Comparison of ENCODE assay signal across 21 cellular contexts in genomic region chr15:71595846-71596553, GRCh38.
DNase-seq lines count a peak whose midpoint lies in the region; ATAC-seq lines count a peak whose summit lies in the region.
"Had no signal": no experiment of that assay in that cellular context is flagged by ENCODE, and none has a peak within 500 bp of the region (broad histone marks: within the 10 kb centered on the region; RNA-seq: fewer than 3 reads in every experiment).

No MANE protein-coding gene starts in this region.

- H3K9me3 ChIP-seq in skeletal muscle tissue (ENCODE audit: control insufficient read depth in 3 of 3, low read length in 3 of 3), result no peaks in the 10 kb centered on the region
- H3K9me3 ChIP-seq: SJCRH30 had no signal

- no peak overlapping the region for H3K9ac ChIP-seq in skeletal muscle tissue (ENCODE audit: low read depth in 1 of 3, low read length in 3 of 3)

- DNase-seq in EH (ENCODE audit: low read depth) (peak; percentile 60), RPMI7951 (ENCODE audit: low read depth) (peak; percentile 76), fibroblast of gingiva (ENCODE audit: low read depth) (peak; percentile 78), NCI-H748 (lab: John Stamatoyannopoulos, UW; ENCODE audit: unreplicated experiment) (no peak), cerebellar cortex (ENCODE audit: low spot score) (no peak)
- no peak for DNase-seq in activated CD8-positive, alpha-beta memory T cell treated with anti-CD3 and anti-CD28 coated beads, Interleukin-2, amount 50 U/mL, for 48 hours
- DNase-seq: activated naive CD8-positive, alpha-beta T cell treated with anti-CD3 and anti-CD28 coated beads, Interleukin-2, amount 50 U/mL, for 24 hours; glutamatergic neuron; GOT3; immature natural killer cell; KBM-7; naive thymus-derived CD8-positive, alpha-beta T cell; NCI-H1092; NCI-H2081; NCI-H524; SJCRH30; stimulated activated naive CD4-positive, alpha-beta T cell treated with Interleukin-2 at 50 U/mL for 16 hours; T-helper 9 cell had no signal

- peaks cover 16 to 25% (median 17%) of the 10 kb centered on the region in 3 donors for H3K4me1 ChIP-seq in skeletal muscle tissue (ENCODE audit: control insufficient read depth in 3 of 3, insufficient read depth in 3 of 3, low read length in 3 of 3)

- H3K36me3 ChIP-seq in skeletal muscle tissue (ENCODE audit: control insufficient read depth in 3 of 3, insufficient read depth in 3 of 3, low read length in 3 of 3), result no peaks in the 10 kb centered on the region
- H3K36me3 ChIP-seq: SJCRH30 had no signal

- no peaks in the 10 kb centered on the region for H3K27me3 ChIP-seq in skeletal muscle tissue (ENCODE audit: control insufficient read depth in 3 of 3, insufficient read depth in 3 of 3, low read length in 3 of 3)
- H3K27me3 ChIP-seq: SJCRH30 had no signal

- no peak for ATAC-seq in GM21390 (IDR thresholded peaks at IDR 0.05; ENCODE audit: unreplicated experiment)
- ATAC-seq: activated CD4-positive, CD25-positive, alpha-beta regulatory T cell treated with anti-CD3 and anti-CD28 coated beads, Interleukin-2, amount 50 U/mL, for 24 hours; activated naive CD8-positive, alpha-beta T cell treated with anti-CD3 and anti-CD28 coated beads, Interleukin-2, amount 50 U/mL, for 24 hours; naive thymus-derived CD8-positive, alpha-beta T cell had no signal

- H3K27ac ChIP-seq in skeletal muscle tissue (ENCODE audit: low read depth, low read length), result peak overlapping the region; percentile 51
- H3K27ac ChIP-seq: SJCRH30 had no signal

- H3K4me3 ChIP-seq in skeletal muscle tissue (ENCODE audit: low read length in 3 of 3), result no peak overlapping the region
- H3K4me3 ChIP-seq: SJCRH30 had no signal

Comparison
In these comparisons a context has a peak if more than half of its experiments do, and no peak if none do; other contexts are left out.
1. DNase-seq: peak in EH (single experiment), RPMI7951 (single experiment) and fibroblast of gingiva (single experiment); none in activated CD8-positive, alpha-beta memory T cell treated with anti-CD3 and anti-CD28 coated beads, Interleukin-2, amount 50 U/mL, for 48 hours (single experiment), NCI-H748 (single experiment) and cerebellar cortex (single experiment).